In the genomic region with DNA sequence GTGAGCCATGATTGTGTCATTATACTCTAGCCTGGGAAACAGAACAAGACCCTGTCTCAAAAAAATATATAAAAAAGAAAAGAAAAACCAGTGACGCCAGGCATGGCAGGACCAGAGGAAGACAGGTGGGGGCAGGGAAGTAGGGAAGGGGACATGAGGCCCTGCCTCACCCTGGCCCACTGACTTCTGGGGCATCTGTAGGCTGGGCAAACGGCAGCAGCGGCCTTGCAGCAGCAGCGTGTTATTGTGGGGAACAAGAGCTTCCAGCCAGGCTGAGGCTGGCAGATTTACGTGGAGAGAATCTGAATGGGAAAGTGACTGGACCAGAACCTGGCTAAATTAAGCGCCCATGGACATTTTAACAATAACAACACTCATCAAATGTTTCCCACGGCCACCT, we compare ENCODE assay signal across 14 cellular contexts.
"Had no signal": no experiment of that assay in that cellular context is flagged by ENCODE, and none has a peak within 500 bp of the region (broad histone marks: within the 10 kb centered on the region; RNA-seq: fewer than 3 reads in every experiment).

No MANE protein-coding gene starts in this region.

- H3K4me2 ChIP-seq: SK-N-SH, smooth muscle cell had no signal

- H3K4me1 ChIP-seq: right lobe of liver had no signal

- H3K27me3 ChIP-seq: heart left ventricle, right lobe of liver had no signal

- DNase-seq: activated CD4-positive, alpha-beta T cell treated with anti-CD3 and anti-CD28 coated beads for 36 hours; activated CD4-positive, alpha-beta T cell treated with anti-CD3 and anti-CD28 coated beads, Interleukin-2, amount 50 U/mL, for 48 hours; activated naive CD4-positive, alpha-beta T cell; activated naive CD8-positive, alpha-beta T cell treated with anti-CD3 and anti-CD28 coated beads, Interleukin-2, amount 10 ng/mL, durations not matched to agents 7 days and 5 days; erythroblast; heart left ventricle; immature natural killer cell; SK-N-SH; stimulated activated CD4-positive, alpha-beta T cell treated with anti-CD3 and anti-CD28 coated beads, Interleukin-4, amount 100 ng/mL, for 4 hours; stimulated activated naive B cell treated with anti-CD40 and anti-IgM and Interleukin-4, amounts not matched to agents 10 μg/mL and 1 μg/mL and 100 μg/mL, for 72 hours had no signal

- H3K4me3 ChIP-seq: coronary artery, heart left ventricle, right lobe of liver, smooth muscle cell had no signal

- H3K27ac ChIP-seq: coronary artery, heart left ventricle, right lobe of liver had no signal

- H3K9ac ChIP-seq: SK-N-SH had no signal

- ATAC-seq: activated CD4-positive, alpha-beta T cell treated with anti-CD3 and anti-CD28 coated beads for 36 hours; activated T-helper 17 cell treated with anti-CD3 and anti-CD28 coated beads, Interleukin-2, amount 50 U/mL, for 72 hours; heart left ventricle; right lobe of liver; stimulated activated naive B cell treated with anti-CD40 and anti-IgM and Interleukin-4, amounts not matched to agents 10 μg/mL and 1 μg/mL and 100 μg/mL, for 72 hours had no signal

- H3K36me3 ChIP-seq: right lobe of liver had no signal

- H3K9me3 ChIP-seq: heart left ventricle, right lobe of liver, SK-N-SH had no signal
